ENCODE assay signal across 8 cellular contexts in the genomic region with DNA sequence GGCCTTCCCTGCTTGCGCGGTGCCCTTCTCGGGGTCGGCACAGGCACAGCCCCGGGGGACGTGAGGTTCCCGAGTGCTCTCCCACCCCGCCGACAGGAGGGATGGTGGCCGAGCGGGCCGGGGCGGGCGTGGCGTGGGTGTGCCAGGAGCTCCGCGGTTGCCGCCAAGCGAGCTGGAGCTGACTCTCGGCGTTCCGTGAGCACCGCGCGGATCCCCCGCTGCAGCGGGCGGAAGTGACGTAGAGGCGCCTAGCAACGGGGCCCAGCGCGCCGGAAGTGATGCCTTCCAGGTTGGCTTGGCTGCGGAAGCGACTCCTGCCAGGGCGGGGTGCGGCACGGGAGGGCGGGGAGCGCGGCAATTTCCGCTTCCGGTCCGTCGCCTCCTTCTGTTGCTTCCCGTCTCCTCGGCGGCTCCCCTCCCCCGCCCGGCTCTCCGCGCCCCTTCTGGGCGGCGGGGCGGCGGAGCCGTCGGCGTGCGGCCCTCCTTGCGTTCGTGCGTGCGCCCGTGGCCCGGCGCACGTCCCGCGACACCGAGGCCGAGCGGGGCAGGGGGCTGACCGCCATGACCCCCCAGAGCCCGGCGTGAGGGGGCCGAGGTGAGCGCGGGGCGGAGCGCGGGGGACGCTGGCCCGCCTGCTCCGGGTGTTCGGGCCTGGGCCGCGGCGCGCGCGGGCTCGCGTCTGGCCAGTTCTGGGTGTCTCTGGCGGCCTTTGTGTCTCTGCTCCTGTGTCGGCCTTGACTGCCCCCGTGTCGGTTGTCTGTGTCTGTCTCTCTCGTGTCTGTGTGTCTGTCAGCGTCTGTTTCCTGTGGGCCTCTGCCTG. TPM values are rescaled to one million over a fixed set of nuclear protein-coding genes. Genes with fewer than 3 reads are reported as not detected.
DNase-seq lines count a peak whose midpoint lies in the region; ATAC-seq and TF ChIP-seq lines count a peak whose summit lies in the region.

A gene (plus strand): TSS at position 386 of the 820 bp plus-strand sequence. CDS start 3,402 bp downstream, outside the sequence.

- H3K4me3 ChIP-seq in H7 (ENCODE audit: insufficient read depth, low read depth, low read length) (peak within 1 kb of the TSS; percentile 54), fibroblast of pulmonary artery (replicated peaks; ENCODE audit: low read depth, low read length) (peak within 1 kb of the TSS; percentile 93)

- no peaks in the 10 kb centered on the region for H3K27me3 Mint-ChIP-seq in natural killer cell treated with Interleukin-12 subunit alpha and Interleukin-12 subunit beta and Interleukin-15 and Interleukin-18, amount 100 ng/mL, for 72 hours

- no peak for TF ChIP-seq CTCF in fibroblast of pulmonary artery (IDR thresholded peaks at IDR 0.05; ENCODE audit: low read length, missing control alignments)

- DNase-seq in EL (peak; percentile 97), H7 (peak; percentile 99), M059J (ENCODE audit: low read depth) (peak; percentile 96), fibroblast of pulmonary artery (ENCODE audit: low read depth) (peak; percentile 96)
- DNase-seq in activated T-helper 9 cell treated with anti-CD3 and anti-CD28 coated beads, Interleukin-2, amount 50 U/mL, for 16 hours (ENCODE audit: low read depth) = peak; percentile 98
- DNase-seq in natural killer cell treated with Interleukin-12 subunit alpha and Interleukin-12 subunit beta and Interleukin-15 and Interleukin-18, amount 100 ng/mL, for 72 hours (ENCODE audit: low spot score) = peak; percentile 98
- peak; percentile 97 for DNase-seq in stimulated activated naive CD4-positive, alpha-beta T cell treated with Interleukin-2 at 50 U/mL for 16 hours (lab: John Stamatoyannopoulos, UW)

- peaks cover 5% of the 10 kb centered on the region for H3K36me3 ChIP-seq in H7 (replicated peaks; ENCODE audit: control insufficient read depth, insufficient read depth, low read length)

- H3K4me1 Mint-ChIP-seq in natural killer cell treated with Interleukin-12 subunit alpha and Interleukin-12 subunit beta and Interleukin-15 and Interleukin-18, amount 100 ng/mL, for 72 hours (ENCODE audit: low read depth in 2 of 2) = peaks cover 62 to 63% of the 10 kb centered on the region in 2 donors

- H3K9me3 Mint-ChIP-seq in natural killer cell treated with Interleukin-12 subunit alpha and Interleukin-12 subunit beta and Interleukin-15 and Interleukin-18, amount 100 ng/mL, for 72 hours = no peaks in the 10 kb centered on the region

- H3K36me3 Mint-ChIP-seq in natural killer cell treated with Interleukin-12 subunit alpha and Interleukin-12 subunit beta and Interleukin-15 and Interleukin-18, amount 100 ng/mL, for 72 hours = peaks cover 23% of the 10 kb centered on the region

- peak within 1 kb of the TSS; percentile 93 for H3K4me3 Mint-ChIP-seq in natural killer cell treated with Interleukin-12 subunit alpha and Interleukin-12 subunit beta and Interleukin-15 and Interleukin-18, amount 100 ng/mL, for 72 hours

- peak within 1 kb of the TSS; percentile 74 to 87 for H3K27ac Mint-ChIP-seq in natural killer cell treated with Interleukin-12 subunit alpha and Interleukin-12 subunit beta and Interleukin-15 and Interleukin-18, amount 100 ng/mL, for 72 hours

- peak; percentile 95 to 97 for ATAC-seq in natural killer cell treated with Interleukin-12 subunit alpha and Interleukin-12 subunit beta and Interleukin-15 and Interleukin-18, amount 100 ng/mL, for 72 hours

- TF ChIP-seq POLR2A in Raji (IDR thresholded peaks at IDR 0.05; ENCODE audit: insufficient read depth, low read depth, low read length) = peak; percentile 62

- no peaks in the 10 kb centered on the region for H3K27me3 ChIP-seq in H7 (ENCODE audit: control insufficient read depth, insufficient read depth, low read length)

RNA-seq across cellular contexts. Expression of the gene that starts here (rescaled TPM):
- total RNA-seq in H7 (2014; rRNA removed; shearing (Covaris generic)) = 156 and 157 TPM in 2 replicates
- 27.7 and 102 TPM in 2 replicates for total RNA-seq in M059J (2014; rRNA removed; shearing (Covaris generic))
- 10 to 100 TPM; 40.7 to 63.9 TPM for total RNA-seq in natural killer cell treated with Interleukin-12 subunit alpha and Interleukin-12 subunit beta and Interleukin-15 and Interleukin-18, amount 100 ng/mL, for 72 hours

Comparison
In these comparisons a context has a peak if more than half of its experiments do, and no peak if none do; other contexts are left out.
1. Peak in every context shown above with its lines: DNase-seq, ATAC-seq and H3K4me3 ChIP-seq.